18 cellular contexts compared by ENCODE assay signal in the genomic region with DNA sequence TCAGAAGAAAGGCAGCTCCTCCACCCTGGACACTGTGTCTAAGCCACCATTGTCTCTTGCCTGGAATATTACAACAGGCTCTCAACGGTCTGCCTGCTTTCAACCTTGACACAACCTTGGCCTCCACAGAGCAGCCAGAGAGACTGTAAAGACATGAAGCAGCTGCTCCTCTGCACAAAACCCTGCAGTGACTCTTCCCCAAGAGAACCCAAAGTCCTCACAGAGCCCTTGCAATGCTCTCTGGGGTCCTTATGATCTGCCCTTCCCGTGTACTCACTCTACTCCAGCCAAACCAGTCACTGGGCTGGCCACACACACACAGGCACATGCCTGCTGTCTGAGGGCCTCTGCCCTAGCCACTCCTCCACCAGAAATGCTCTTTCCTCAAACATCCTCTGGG.
A peak's percentile ranks its signal among the peaks of the same experiment; 100 is the strongest.
DNase-seq lines count a peak whose midpoint lies in the region; ATAC-seq, FAIRE-seq and TF ChIP-seq lines count a peak whose summit lies in the region.
"Had no signal": no experiment of that assay in that cellular context is flagged by ENCODE, and none has a peak within 500 bp of the region (broad histone marks: within the 10 kb centered on the region; RNA-seq: fewer than 3 reads in every experiment).

No MANE protein-coding gene starts in this region.

- H3K36me3 ChIP-seq in HCT116 (ENCODE audit: control insufficient read depth in 1 of 2, insufficient read depth in 2 of 2, low read length in 2 of 2) (no peaks in the 10 kb centered on the region), K562 (ENCODE audit: control insufficient read depth, insufficient read depth, low read length) (no peaks in the 10 kb centered on the region), left lung (no peaks in the 10 kb centered on the region), spleen (no peaks in the 10 kb centered on the region)

- 0% methylated on average over 2 of the region's 2 CpGs for WGBS in K562 (ENCODE audit: insufficient coverage, low coverage, missing lambda C conversion rate)
- 57 to 80% (median 66%) methylated on average over 2 of the region's 2 CpGs for WGBS in spleen, 5 donors

- no peak overlapping the region for H3K27ac ChIP-seq in HCT116 (ENCODE audit: low read depth, low read length)
- H3K27ac ChIP-seq in K562 (ENCODE audit: extremely low read depth, low read depth, low read length), result no peak overlapping the region
- no peak overlapping the region for H3K27ac ChIP-seq in left lung
- no peak overlapping the region for H3K27ac ChIP-seq in spleen
- H3K27ac ChIP-seq: A549 had no signal

- H3K4me2 ChIP-seq in HCT116 (ENCODE audit: low read length), result no peak overlapping the region
- H3K4me2 ChIP-seq in K562 (ENCODE audit: insufficient read depth, low read length), result no peak overlapping the region
- H3K4me2 ChIP-seq: A549 had no signal

- H3K4me1 ChIP-seq in HCT116 (ENCODE audit: control insufficient read depth in 1 of 2, insufficient read depth in 2 of 2, low read length in 2 of 2) (no peaks in the 10 kb centered on the region), K562 (replicated peaks in 1 of 2; ENCODE audit: control insufficient read depth in 2 of 2, insufficient read depth in 2 of 2, low read length in 2 of 2) (no peaks in the 10 kb centered on the region), left lung (no peaks in the 10 kb centered on the region), spleen (no peaks in the 10 kb centered on the region)
- H3K4me1 ChIP-seq: A549 had no signal

- TF ChIP-seq POLR2A in HCT116 (IDR thresholded peaks at IDR 0.05; ENCODE audit: borderline replicate concordance, extremely low read depth, insufficient read depth, insufficient read length) (no peak), K562 (conservative IDR thresholded peaks at IDR 0.05) (no peak), spleen (IDR thresholded peaks at IDR 0.05) (no peak)

- CTCF ChIA-PET in HCT116 (lab: Charles Lee) (no interaction called here), K562 (lab: Yijun Ruan, JAX; ENCODE audit: low intra/inter-chr PET ratio) (no interaction called here)

- H3K9me3 ChIP-seq in HCT116 (ENCODE audit: control insufficient read depth in 1 of 2, insufficient read depth in 1 of 2, low read depth in 1 of 2, low read length in 2 of 2) (no peaks in the 10 kb centered on the region), K562 (replicated peaks; ENCODE audit: control insufficient read depth, insufficient read depth, low read depth, low read length) (no peaks in the 10 kb centered on the region), left lung (no peaks in the 10 kb centered on the region), spleen (no peaks in the 10 kb centered on the region)
- H3K9me3 ChIP-seq: A549 had no signal

- ATAC-seq in HCT116 (peak; percentile 36; the same call in 1 of the 2 replicates), K562 (peak; percentile 37), left lung (peak; percentile 30), HG02884 (IDR thresholded peaks at IDR 0.05; ENCODE audit: unreplicated experiment) (no peak), HG03139 (IDR thresholded peaks at IDR 0.05; ENCODE audit: unreplicated experiment) (no peak)
- ATAC-seq: A549; CD8-positive, alpha-beta T cell; Panc1 had no signal

- RAD21 ChIA-PET in HCT116 (lab: Charles Lee; ENCODE audit: low non-redundant PET in 1 of 2, low total read pairs in 2 of 2, uncharacterized antibody in 2 of 2, unreplicated experiment in 2 of 2), result no interaction called here

- no peaks in the 10 kb centered on the region for H3K9me1 ChIP-seq in K562 (ENCODE audit: control insufficient read depth, insufficient read depth, low read length)

- no peak for FAIRE-seq in K562 (lab: Jason Lieb, UNC)
- FAIRE-seq: A549 had no signal

- intact Hi-C loops in HCT116 (cut with micrococcal nuclease), result no loop called here
- intact Hi-C loops in K562 (cut with micrococcal nuclease), result no loop called here
- intact Hi-C loops in left lung (cut with DNase I), result no loop called here
- intact Hi-C loops in spleen (cut with DNase I; ENCODE audit: low total_unique reads), result no loop called here

- H3K9ac ChIP-seq in HCT116 (ENCODE audit: low read length), result no peak overlapping the region
- H3K9ac ChIP-seq in K562 (ENCODE audit: insufficient read depth in 1 of 2, low read depth in 2 of 2, low read length in 2 of 2), result no peak overlapping the region

- BruUV-seq in HCT116 (replicated peaks; lab: Mats Ljungman, UMichigan) (no TSS peak), K562 (replicated peaks; lab: Mats Ljungman, UMichigan) (no TSS peak)

- no peaks in the 10 kb centered on the region for H3K27me3 ChIP-seq in HCT116 (ENCODE audit: insufficient read depth, low read length)
- H3K27me3 ChIP-seq in K562 (ENCODE audit: control insufficient read depth in 2 of 2, insufficient read depth in 2 of 2, low read length in 2 of 2), result no peaks in the 10 kb centered on the region; a peak in 1 of 5 replicates
- H3K27me3 ChIP-seq in left lung, result no peaks in the 10 kb centered on the region
- H3K27me3 ChIP-seq in spleen (replicated peaks in 1 of 7), result no peaks in the 10 kb centered on the region

- H3K4me3 ChIP-seq in HCT116 (replicated peaks in 1 of 2; ENCODE audit: low read depth in 1 of 2, low read length in 2 of 2) (no peak overlapping the region), K562 (no peak overlapping the region), left lung (no peak overlapping the region), spleen (no peak overlapping the region)
- H3K4me3 ChIP-seq: A549 had no signal

- TF ChIP-seq EP300 in K562 (IDR thresholded peaks at IDR 0.05; ENCODE audit: low read length), result no peak

- DNase-seq in HCT116 (ENCODE audit: low read depth, low spot score) (no peak), K562 (ENCODE audit: extremely low read depth in 1 of 4, low spot score in 3 of 4) (no peak), left lung (no peak), spleen (peak; percentile 61), DMS153 treated with DMSO at 0.1 percent for 48 hours (lab: John Stamatoyannopoulos, UW; ENCODE audit: unreplicated experiment) (no peak)
- DNase-seq in activated effector memory CD4-positive, alpha-beta T cell treated with anti-CD3 and anti-CD28 coated beads, Interleukin-2, amount 50 U/mL, for 16 hours, result no peak
- DNase-seq: Calu3; CD8-positive, alpha-beta T cell; GOT3; KG1; NCI-H1417 treated with DMSO at 0.1 percent for 48 hours; NCI-H187 treated with DMSO at 0.1 percent for 48 hours; NCI-H345; NCI-H526 treated with DMSO at 0.1 percent for 48 hours had no signal

- H4K20me1 ChIP-seq in HCT116 (ENCODE audit: insufficient read depth), result no peaks in the 10 kb centered on the region
- no peaks in the 10 kb centered on the region for H4K20me1 ChIP-seq in K562 (replicated peaks; ENCODE audit: control insufficient read depth, insufficient read depth, low read length)

- no peak for TF ChIP-seq RAD21 in HCT116 (IDR thresholded peaks at IDR 0.05; ENCODE audit: low read depth)
- TF ChIP-seq RAD21 in K562 (CRISPR knock-in tag; conservative IDR thresholded peaks at IDR 0.05 in 1 of 2, IDR thresholded peaks at IDR 0.05 in 1 of 2), result no peak

- in situ Hi-C loops in K562 (cut with MboI), result no loop called here

- H2AFZ ChIP-seq in HCT116 (ENCODE audit: low read depth, low read length, poor library complexity, severe bottlenecking) (no peak overlapping the region), K562 (ENCODE audit: low read depth, low read length) (no peak overlapping the region)

- no peaks in the 10 kb centered on the region for H3K9me2 ChIP-seq in HCT116 (ENCODE audit: insufficient read depth)

- TF ChIP-seq CTCF in HCT116 (IDR thresholded peaks at IDR 0.05 in 2 of 3, conservative IDR thresholded peaks at IDR 0.05 in 1 of 3; ENCODE audit: borderline replicate concordance in 1 of 3, insufficient read depth in 1 of 3, low read depth in 2 of 3, low read length in 2 of 3) (no peak), K562 (IDR thresholded peaks at IDR 0.05 in 2 of 3, conservative IDR thresholded peaks at IDR 0.05 in 1 of 3; ENCODE audit: insufficient read depth in 2 of 3, low read depth in 1 of 3, low read length in 3 of 3) (no peak), left lung (IDR thresholded peaks at IDR 0.05) (no peak), spleen (IDR thresholded peaks at IDR 0.05 in 8 of 11, conservative IDR thresholded peaks at IDR 0.05 in 3 of 11) (no peak)

- H3K79me2 ChIP-seq in HCT116 (ENCODE audit: insufficient read depth, low read length) (no peaks in the 10 kb centered on the region), K562 (ENCODE audit: control insufficient read depth, insufficient read depth, low read length) (no peaks in the 10 kb centered on the region)

- POLR2A ChIA-PET in HCT116 (lab: Charles Lee), result no interaction called here
- POLR2A ChIA-PET in K562 (lab: Yijun Ruan, JAX), result no interaction called here

TF ChIP-seq in HCT116, 20 proteins besides CTCF, POLR2A, EP300 and RAD21 (continues in another document):
- no peak for TF ChIP-seq SRF (IDR thresholded peaks at IDR 0.05; ENCODE audit: low read depth)
- no peak for TF ChIP-seq ELF1 (IDR thresholded peaks at IDR 0.05; ENCODE audit: borderline replicate concordance, low read depth)
- TF ChIP-seq EZH2 (IDR thresholded peaks at IDR 0.05), result no peak
- no peak for TF ChIP-seq FOSL1 (IDR thresholded peaks at IDR 0.05; ENCODE audit: low read depth)
- TF ChIP-seq EGR1 (IDR thresholded peaks at IDR 0.05; ENCODE audit: low read depth), result no peak
- TF ChIP-seq POLR2AphosphoS5 (IDR thresholded peaks at IDR 0.05; ENCODE audit: low read depth, low read length), result no peak
- TF ChIP-seq SP1 (IDR thresholded peaks at IDR 0.05; ENCODE audit: low read depth), result no peak

TF ChIP-seq in K562, 482 proteins besides CTCF, POLR2A, EP300 and RAD21 (continues in another document):
- TF ChIP-seq, protein P1, sequence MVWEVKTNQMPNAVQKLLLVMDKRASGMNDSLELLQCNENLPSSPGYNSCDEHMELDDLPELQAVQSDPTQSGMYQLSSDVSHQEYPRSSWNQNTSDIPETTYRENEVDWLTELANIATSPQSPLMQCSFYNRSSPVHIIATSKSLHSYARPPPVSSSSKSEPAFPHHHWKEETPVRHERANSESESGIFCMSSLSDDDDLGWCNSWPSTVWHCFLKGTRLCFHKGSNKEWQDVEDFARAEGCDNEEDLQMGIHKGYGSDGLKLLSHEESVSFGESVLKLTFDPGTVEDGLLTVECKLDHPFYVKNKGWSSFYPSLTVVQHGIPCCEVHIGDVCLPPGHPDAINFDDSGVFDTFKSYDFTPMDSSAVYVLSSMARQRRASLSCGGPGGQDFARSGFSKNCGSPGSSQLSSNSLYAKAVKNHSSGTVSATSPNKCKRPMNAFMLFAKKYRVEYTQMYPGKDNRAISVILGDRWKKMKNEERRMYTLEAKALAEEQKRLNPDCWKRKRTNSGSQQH (CRISPR knock-in tag; IDR thresholded peaks at IDR 0.05), result no peak
- TF ChIP-seq HNRNPK (IDR thresholded peaks at IDR 0.05; ENCODE audit: low read depth, low read length, poor library complexity, severe bottlenecking) (no peak), ZEB2 (IDR thresholded peaks at IDR 0.05) (no peak), ZNF232 (CRISPR knock-in tag; IDR thresholded peaks at IDR 0.05) (no peak)

Comparison
In these comparisons a context has a peak if more than half of its experiments do, and no peak if none do; other contexts are left out.
1. ATAC-seq: peak in HCT116 (single experiment), K562 (single experiment) and left lung (single experiment); none in HG02884 (single experiment) and HG03139 (single experiment).